Comparison of ENCODE assay signal across 29 cellular contexts in genomic region chr15:84794148-84794547, GRCh38.
"Had no signal": no experiment of that assay in that cellular context is flagged by ENCODE, and none has a peak within 500 bp of the region (broad histone marks: within the 10 kb centered on the region; RNA-seq: fewer than 3 reads in every experiment).

No MANE protein-coding gene starts in this region.

- H3K27ac Mint-ChIP-seq: stimulated activated effector memory CD8-positive, alpha-beta T cell treated with anti-CD3 and anti-CD28 coated beads, Interleukin-12 subunit alpha, Interleukin-12 subunit beta, amount 100 ng/mL, for 72 hours; stimulated activated memory B cell treated with anti-CD40 and anti-IgM and Interleukin-4, amounts not matched to agents 10 μg/mL and 1 μg/mL and 100 μg/mL, for 72 hours; stimulated activated naive B cell treated with anti-CD40 and anti-IgM and Interleukin-4, amounts not matched to agents 10 μg/mL and 1 μg/mL and 100 μg/mL, for 72 hours; stimulated activated naive CD8-positive, alpha-beta T cell treated with anti-CD3 and anti-CD28 coated beads, Interleukin-15, Interleukin-2, amounts not matched to agents 100 ng/mL and 50 ng/mL, for 24 hours; type B pancreatic cell had no signal

- H3K9me3 ChIP-seq: stomach, suprapubic skin, testis, thoracic aorta, thyroid gland, tibial artery, tibial nerve, transverse colon, upper lobe of left lung, upper lobe of right lung, uterus, vagina had no signal

- H3K4me3 Mint-ChIP-seq: stimulated activated effector memory CD8-positive, alpha-beta T cell treated with anti-CD3 and anti-CD28 coated beads, Interleukin-12 subunit alpha, Interleukin-12 subunit beta, amount 100 ng/mL, for 72 hours; stimulated activated memory B cell treated with anti-CD40 and anti-IgM and Interleukin-4, amounts not matched to agents 10 μg/mL and 1 μg/mL and 100 μg/mL, for 72 hours; stimulated activated naive B cell treated with anti-CD40 and anti-IgM and Interleukin-4, amounts not matched to agents 10 μg/mL and 1 μg/mL and 100 μg/mL, for 72 hours; stimulated activated naive CD8-positive, alpha-beta T cell treated with anti-CD3 and anti-CD28 coated beads, Interleukin-15, amount 100 ng/mL, for 72 hours; stimulated activated naive CD8-positive, alpha-beta T cell treated with anti-CD3 and anti-CD28 coated beads, Interleukin-15, Interleukin-2, amounts not matched to agents 100 ng/mL and 50 ng/mL, for 24 hours; type B pancreatic cell had no signal

- H3K4me1 ChIP-seq: suprapubic skin, testis, transverse colon, upper lobe of left lung, upper lobe of right lung, uterus, vagina had no signal

- H3K4me1 Mint-ChIP-seq: stimulated activated effector memory CD8-positive, alpha-beta T cell treated with anti-CD3 and anti-CD28 coated beads, Interleukin-12 subunit alpha, Interleukin-12 subunit beta, amount 100 ng/mL, for 72 hours had no signal

- FAIRE-seq: urothelium cell line had no signal

- H3K4me3 ChIP-seq: stomach, suprapubic skin, testis, thoracic aorta, thyroid gland, tibial artery, tibial nerve, transverse colon, upper lobe of left lung, upper lobe of right lung, uterus, vagina had no signal

- DNase-seq: stimulated activated CD4-positive, alpha-beta T cell treated with anti-CD3 and anti-CD28 coated beads, Interleukin-2, amount 100 ng/mL, for 48 hours; stimulated activated CD4-positive, alpha-beta T cell treated with anti-CD3 and anti-CD28 coated beads, Interleukin-4, amount 100 ng/mL, for 1 hour; stimulated activated CD4-positive, alpha-beta T cell treated with anti-CD3 and anti-CD28 coated beads, Interleukin-4, amount 100 ng/mL, for 24 hours; stimulated activated CD4-positive, alpha-beta T cell treated with anti-CD3 and anti-CD28 coated beads, Interleukin-4, amount 100 ng/mL, for 4 hours; stimulated activated CD8-positive, alpha-beta memory T cell treated with anti-CD3 and anti-CD28 coated beads, Interleukin-4, amount 100 ng/mL, for 48 hours; stimulated activated naive B cell treated with anti-CD40 and anti-IgM and Interleukin-4, amounts not matched to agents 10 μg/mL and 1 μg/mL and 100 μg/mL, for 72 hours; stimulated activated naive CD4-positive, alpha-beta T cell; stimulated activated naive CD4-positive, alpha-beta T cell treated with Interleukin-2 at 50 U/mL for 16 hours; stimulated activated naive CD8-positive, alpha-beta T cell treated with anti-CD3 and anti-CD28 coated beads, Interleukin-15, amount 100 ng/mL, for 72 hours; stimulated activated naive CD8-positive, alpha-beta T cell treated with anti-CD3 and anti-CD28 coated beads, Interleukin-15, Interleukin-2, amounts not matched to agents 100 U/mL and 50 U/mL, for 24 hours; stomach; substantia nigra; testis; thyroid gland; tibial artery; transverse colon; trophoblast cell; upper lobe of left lung; uterus had no signal

- H3K27ac ChIP-seq: stomach, suprapubic skin, testis, thoracic aorta, thyroid gland, tibial artery, tibial nerve, transverse colon, upper lobe of left lung, upper lobe of right lung, uterus, vagina had no signal

- H3K27me3 Mint-ChIP-seq: stimulated activated memory B cell treated with anti-CD40 and anti-IgM and Interleukin-4, amounts not matched to agents 10 μg/mL and 1 μg/mL and 100 μg/mL, for 72 hours; stimulated activated naive B cell treated with anti-CD40 and anti-IgM and Interleukin-4, amounts not matched to agents 10 μg/mL and 1 μg/mL and 100 μg/mL, for 72 hours; stimulated activated naive CD8-positive, alpha-beta T cell treated with anti-CD3 and anti-CD28 coated beads, Interleukin-15, amount 100 ng/mL, for 72 hours; stimulated activated naive CD8-positive, alpha-beta T cell treated with anti-CD3 and anti-CD28 coated beads, Interleukin-15, Interleukin-2, amounts not matched to agents 100 ng/mL and 50 ng/mL, for 24 hours; type B pancreatic cell had no signal

- H3K9me3 Mint-ChIP-seq: stimulated activated effector memory CD8-positive, alpha-beta T cell treated with anti-CD3 and anti-CD28 coated beads, Interleukin-12 subunit alpha, Interleukin-12 subunit beta, amount 100 ng/mL, for 72 hours; stimulated activated memory B cell treated with anti-CD40 and anti-IgM and Interleukin-4, amounts not matched to agents 10 μg/mL and 1 μg/mL and 100 μg/mL, for 72 hours; stimulated activated naive B cell treated with anti-CD40 and anti-IgM and Interleukin-4, amounts not matched to agents 10 μg/mL and 1 μg/mL and 100 μg/mL, for 72 hours; stimulated activated naive CD8-positive, alpha-beta T cell treated with anti-CD3 and anti-CD28 coated beads, Interleukin-15, amount 100 ng/mL, for 72 hours; stimulated activated naive CD8-positive, alpha-beta T cell treated with anti-CD3 and anti-CD28 coated beads, Interleukin-15, Interleukin-2, amounts not matched to agents 100 ng/mL and 50 ng/mL, for 24 hours; type B pancreatic cell had no signal

- H3K27me3 ChIP-seq: stomach, suprapubic skin, testis, thyroid gland, tibial artery, tibial nerve, transverse colon, upper lobe of left lung, upper lobe of right lung, uterus, vagina had no signal

- ATAC-seq: stimulated activated effector memory CD8-positive, alpha-beta T cell treated with anti-CD3 and anti-CD28 coated beads, Interleukin-12 subunit alpha, Interleukin-12 subunit beta, amount 100 ng/mL, for 72 hours; stimulated activated memory B cell treated with anti-CD40 and anti-IgM and Interleukin-4, amounts not matched to agents 10 μg/mL and 1 μg/mL and 100 μg/mL, for 72 hours; stimulated activated naive B cell treated with anti-CD40 and anti-IgM and Interleukin-4, amounts not matched to agents 10 μg/mL and 1 μg/mL and 100 μg/mL, for 72 hours; stimulated activated naive CD8-positive, alpha-beta T cell treated with anti-CD3 and anti-CD28 coated beads, Interleukin-15, amount 100 ng/mL, for 72 hours; stimulated activated naive CD8-positive, alpha-beta T cell treated with anti-CD3 and anti-CD28 coated beads, Interleukin-15, Interleukin-2, amounts not matched to agents 100 U/mL and 50 U/mL, for 24 hours; upper lobe of right lung had no signal

- H3K36me3 ChIP-seq: uterus had no signal
